Comparison of ENCODE assay signal across 10 cellular contexts in genomic region chr5:154288145-154288544, GRCh38.
DNase-seq lines count a peak whose midpoint lies in the region; ATAC-seq, FAIRE-seq and TF ChIP-seq lines count a peak whose summit lies in the region.
"Had no signal": no experiment of that assay in that cellular context is flagged by ENCODE, and none has a peak within 500 bp of the region (broad histone marks: within the 10 kb centered on the region; RNA-seq: fewer than 3 reads in every experiment).

No MANE protein-coding gene starts in this region.

- no peaks in the 10 kb centered on the region for H3K36me3 ChIP-seq in small intestine (ENCODE audit: control insufficient read depth in 2 of 2, insufficient read depth in 2 of 2, low read length in 2 of 2)

- WGBS in small intestine, 3 donors: 43 to 80% (median 75%) methylated on average over 2 of the region's 2 CpGs

- DNase-seq in Ammon's horn (ENCODE audit: low spot score) (peak; percentile 68), astrocyte of the spinal cord (ENCODE audit: low read depth, low spot score) (peak; percentile 67), left cardiac atrium (peak; percentile 32), pons (ENCODE audit: low spot score) (peak; percentile 67), T1000 (lab: John Stamatoyannopoulos, UW) (no peak), small intestine (no peak), NCI-H510A treated with DMSO at 0.1 percent for 48 hours (lab: John Stamatoyannopoulos, UW) (no peak)
- DNase-seq: activated CD8-positive, alpha-beta T cell treated with anti-CD3 and anti-CD28 coated beads, Interleukin-2, amount 10 ng/mL, durations not matched to agents 7 days and 5 days; nephron progenitor cell had no signal

- FAIRE-seq in small intestine (lab: Jason Lieb, UNC): no peak

- H3K27ac ChIP-seq in small intestine (ENCODE audit: low read depth in 1 of 2, low read length in 1 of 2): peak overlapping the region in 1 of 2 donors; percentile 48

- intact Hi-C loops in left cardiac atrium (cut with DNase I): no loop called here

- ATAC-seq in left cardiac atrium: peak; percentile 71 to 78
- no peak for ATAC-seq in GM19035 (IDR thresholded peaks at IDR 0.05; ENCODE audit: unreplicated experiment)
- ATAC-seq: activated CD8-positive, alpha-beta T cell treated with anti-CD3 and anti-CD28 coated beads, Interleukin-2, amount 10 ng/mL, durations not matched to agents 7 days and 5 days had no signal

- TF ChIP-seq CTCF in astrocyte of the spinal cord (IDR thresholded peaks at IDR 0.05; ENCODE audit: low read depth, low read length): no peak

- H3K4me3 ChIP-seq in astrocyte of the spinal cord (ENCODE audit: low read depth, low read length) (no peak overlapping the region), small intestine (ENCODE audit: low read depth in 1 of 2, low read length in 2 of 2) (no peak overlapping the region)

- peaks cover 0 to 4% of the 10 kb centered on the region in 2 donors for H3K4me1 ChIP-seq in small intestine (ENCODE audit: control insufficient read depth in 2 of 2, insufficient read depth in 1 of 2, low read depth in 1 of 2, low read length in 1 of 2)

- no peaks in the 10 kb centered on the region for H3K9me3 ChIP-seq in small intestine (ENCODE audit: control insufficient read depth, low read depth)

- in situ Hi-C loops in astrocyte of the spinal cord (cut with HindIII; ENCODE audit: low sequenced_read_pairs): no loop called here

- H3K27me3 ChIP-seq in small intestine (ENCODE audit: control insufficient read depth in 2 of 2, insufficient read depth in 2 of 2, low read length in 2 of 2): no peaks in the 10 kb centered on the region

Comparison
In these comparisons a context has a peak if more than half of its experiments do, and no peak if none do; other contexts are left out.
1. DNase-seq: peak in Ammon's horn (single experiment), astrocyte of the spinal cord (single experiment), left cardiac atrium (single experiment) and pons (single experiment); none in T1000 (single experiment), small intestine (single experiment) and NCI-H510A treated with DMSO at 0.1 percent for 48 hours (single experiment).